In genomic region chr14:101008631-101009336, GRCh38 we compare ENCODE assay signal across 24 cellular contexts.
DNase-seq lines count a peak whose midpoint lies in the region; TF ChIP-seq lines count a peak whose summit lies in the region.
"Had no signal": no experiment of that assay in that cellular context is flagged by ENCODE, and none has a peak within 500 bp of the region (broad histone marks: within the 10 kb centered on the region; RNA-seq: fewer than 3 reads in every experiment).

No MANE protein-coding gene starts in this region.

- H3K9me3 ChIP-seq in Karpas-422 (ENCODE audit: low read length) (no peaks in the 10 kb centered on the region), hepatocyte (ENCODE audit: low read depth) (no peaks in the 10 kb centered on the region)
- H3K9me3 ChIP-seq: prostate gland had no signal

- no peaks in the 10 kb centered on the region for H3K9me2 ChIP-seq in Karpas-422 (replicated peaks; ENCODE audit: insufficient read depth, low read length)
- no peaks in the 10 kb centered on the region for H3K9me2 ChIP-seq in hepatocyte (replicated peaks; ENCODE audit: insufficient read depth)

- H3K27ac ChIP-seq in Karpas-422 (ENCODE audit: low read length), result no peak overlapping the region
- no peak overlapping the region for H3K27ac ChIP-seq in hepatocyte
- H3K27ac ChIP-seq: 22Rv1, heart left ventricle, prostate gland, skin epidermis had no signal

- DNase-seq in DMS 273 (lab: John Stamatoyannopoulos, UW; ENCODE audit: unreplicated experiment) (peak; percentile 39), DMS 273 treated with DMSO at 0.1 percent for 48 hours (lab: John Stamatoyannopoulos, UW) (no peak), Karpas-422 (peak; percentile 29), hepatocyte (ENCODE audit: low spot score) (peak; percentile 2), type B pancreatic cell (ENCODE audit: extremely low spot score, unreplicated experiment) (peak; percentile 51), NCI-H510A (lab: John Stamatoyannopoulos, UW) (no peak), NOMO-1 treated with dmso at 0.1 percent for 144 hours (lab: John Stamatoyannopoulos, UW; ENCODE audit: unreplicated experiment) (no peak), CD1c-positive myeloid dendritic cell (ENCODE audit: extremely low spot score) (no peak)
- DNase-seq: activated CD4-positive, CD25-positive, alpha-beta regulatory T cell; activated CD8-positive, alpha-beta memory T cell treated with anti-CD3 and anti-CD28 coated beads for 24 hours; CD4-positive, CD25-positive, alpha-beta regulatory T cell; DMS79 treated with DMSO at 0.1 percent for 48 hours; Kasumi-1; mammary epithelial cell; naive thymus-derived CD8-positive, alpha-beta T cell; NCI-H1105 treated with DMSO at 0.1 percent for 48 hours; NCI-H2171 treated with DMSO at 0.1 percent for 48 hours; NCI-H82; stimulated activated CD4-positive, alpha-beta T cell treated with anti-CD3 and anti-CD28 coated beads, Interleukin-4, amount 100 ng/mL, for 1 hour; T-helper 9 cell had no signal

- 86% methylated on average over 9 of the region's 9 CpGs for WGBS in hepatocyte (ENCODE audit: low lambda C conversion rate, missing lambda C conversion rate)

- H3K27me3 ChIP-seq in Karpas-422 (ENCODE audit: low read length) (no peaks in the 10 kb centered on the region), hepatocyte (no peaks in the 10 kb centered on the region)
- H3K27me3 ChIP-seq: heart left ventricle had no signal

- H4K20me1 ChIP-seq in Karpas-422 (ENCODE audit: insufficient read depth, low read depth, low read length) (no peaks in the 10 kb centered on the region), hepatocyte (ENCODE audit: insufficient read depth, poor library complexity, severe bottlenecking) (no peaks in the 10 kb centered on the region)

- H3K9me3 Mint-ChIP-seq in type B pancreatic cell, result peaks cover 10% of the 10 kb centered on the region

- no peak overlapping the region for H3K4me3 ChIP-seq in Karpas-422 (ENCODE audit: low read length)
- H3K4me3 ChIP-seq in hepatocyte, result no peak overlapping the region
- H3K4me3 ChIP-seq: heart left ventricle, prostate gland, skin epidermis had no signal

- no peaks in the 10 kb centered on the region for H3K36me3 Mint-ChIP-seq in type B pancreatic cell
- H3K36me3 Mint-ChIP-seq: CD4-positive, CD25-positive, alpha-beta regulatory T cell had no signal

- TF ChIP-seq CTCF in hepatocyte (IDR thresholded peaks at IDR 0.05; ENCODE audit: poor library complexity) (no peak), type B pancreatic cell (conservative IDR thresholded peaks at IDR 0.05) (no peak)

- no peak overlapping the region for H2AFZ ChIP-seq in Karpas-422 (ENCODE audit: low read length)
- H2AFZ ChIP-seq in hepatocyte, result no peak overlapping the region

- no peak overlapping the region for H3K9ac ChIP-seq in Karpas-422 (ENCODE audit: low read length)

- no peak overlapping the region for H3K27ac Mint-ChIP-seq in type B pancreatic cell
- H3K27ac Mint-ChIP-seq: CD4-positive, CD25-positive, alpha-beta regulatory T cell; naive thymus-derived CD8-positive, alpha-beta T cell had no signal

- H3K4me1 ChIP-seq in Karpas-422 (ENCODE audit: low read length) (no peaks in the 10 kb centered on the region), hepatocyte (ENCODE audit: insufficient read depth) (peaks cover 16% of the 10 kb centered on the region)
- H3K4me1 ChIP-seq: prostate gland had no signal

- H3K4me3 Mint-ChIP-seq in type B pancreatic cell, result no peak overlapping the region
- H3K4me3 Mint-ChIP-seq: CD4-positive, CD25-positive, alpha-beta regulatory T cell had no signal

- no peaks in the 10 kb centered on the region for H3K36me3 ChIP-seq in Karpas-422 (ENCODE audit: insufficient read depth, low read length)
- no peaks in the 10 kb centered on the region for H3K36me3 ChIP-seq in hepatocyte (replicated peaks; ENCODE audit: insufficient read depth, low read depth)
- H3K36me3 ChIP-seq: heart left ventricle, prostate gland had no signal

- H3K4me1 Mint-ChIP-seq in type B pancreatic cell (ENCODE audit: unreplicated experiment), result peaks cover 16% of the 10 kb centered on the region

- H3K79me2 ChIP-seq in Karpas-422 (ENCODE audit: low read length) (no peaks in the 10 kb centered on the region), hepatocyte (no peaks in the 10 kb centered on the region)

- peaks cover 5% of the 10 kb centered on the region for H3K27me3 Mint-ChIP-seq in type B pancreatic cell
- H3K27me3 Mint-ChIP-seq: CD4-positive, CD25-positive, alpha-beta regulatory T cell had no signal

- no peak overlapping the region for H3K4me2 ChIP-seq in Karpas-422 (ENCODE audit: low read depth, low read length, poor library complexity, severe bottlenecking)
- H3K4me2 ChIP-seq in hepatocyte, result no peak overlapping the region

Comparison
In these comparisons a context has a peak if more than half of its experiments do, and no peak if none do; other contexts are left out.
1. DNase-seq: peak in DMS 273 (single experiment), Karpas-422 (single experiment), hepatocyte (single experiment) and type B pancreatic cell (single experiment); none in DMS 273 treated with DMSO at 0.1 percent for 48 hours (single experiment), NCI-H510A (single experiment), NOMO-1 treated with dmso at 0.1 percent for 144 hours (single experiment) and CD1c-positive myeloid dendritic cell (single experiment).